9 cellular contexts compared by ENCODE assay signal in genomic region chr2:61658841-61659780, GRCh38.
DNase-seq lines count a peak whose midpoint lies in the region; ATAC-seq and TF ChIP-seq lines count a peak whose summit lies in the region.
"Had no signal": no experiment of that assay in that cellular context is flagged by ENCODE, and none has a peak within 500 bp of the region (broad histone marks: within the 10 kb centered on the region; RNA-seq: fewer than 3 reads in every experiment).

No MANE protein-coding gene starts in this region.

- TF ChIP-seq RAD21 in SK-N-SH (IDR thresholded peaks at IDR 0.05; ENCODE audit: low read length), result peak; percentile 73

- peak overlapping the region in 1 of 2 experiments; percentile 25; a peak in 1 of 4 replicates for H3K27ac ChIP-seq in SK-N-SH (ENCODE audit: low read depth in 2 of 2, low read length in 1 of 2)
- H3K27ac ChIP-seq: SJSA1 had no signal

- H4K20me1 ChIP-seq in SK-N-SH (ENCODE audit: insufficient read depth), result no peaks in the 10 kb centered on the region

- no peaks in the 10 kb centered on the region for H3K9me2 ChIP-seq in SK-N-SH

- H3K4me3 ChIP-seq in SK-N-SH (ENCODE audit: low read depth in 2 of 2, low read length in 1 of 2), result no peak overlapping the region
- H3K4me3 ChIP-seq: SJSA1 had no signal

- DNase-seq in D341Med (ENCODE audit: low spot score), result peak; percentile 50
- peak; percentile 55 for DNase-seq in HEK293T (ENCODE audit: extremely low spot score)
- peak; percentile 47 for DNase-seq in SK-N-SH
- peak; percentile 42 for DNase-seq in foreskin melanocyte
- peak; percentile 63 for DNase-seq in renal cortical epithelial cell (ENCODE audit: low read depth)

- no peak overlapping the region for H3K9ac ChIP-seq in SK-N-SH

- peak; percentile 71 for TF ChIP-seq CTCF in SK-N-SH (IDR thresholded peaks at IDR 0.05)

- ATAC-seq in HG03457 (IDR thresholded peaks at IDR 0.05; ENCODE audit: unreplicated experiment) (no peak), GM21528 (IDR thresholded peaks at IDR 0.05; ENCODE audit: low FRiP score, unreplicated experiment) (no peak), HG02642 (IDR thresholded peaks at IDR 0.05; ENCODE audit: poor library complexity, unreplicated experiment) (no peak)

- H3K9me3 ChIP-seq in SK-N-SH, result no peaks in the 10 kb centered on the region
- H3K9me3 ChIP-seq: SJSA1 had no signal

- H3K27me3 ChIP-seq in SK-N-SH (ENCODE audit: insufficient read depth), result no peaks in the 10 kb centered on the region

- no peak overlapping the region for H3K4me2 ChIP-seq in SK-N-SH

- TF ChIP-seq EP300 in SK-N-SH (IDR thresholded peaks at IDR 0.05; ENCODE audit: borderline replicate concordance in 1 of 2, low read depth in 1 of 2, low read length in 1 of 2), result no peak

- no peaks in the 10 kb centered on the region for H3K79me2 ChIP-seq in SK-N-SH (ENCODE audit: insufficient read depth)

- CTCF ChIA-PET in HEK293T (lab: Yijun Ruan, JAX) (interaction anchor here (0.7 to 1.1 kb wide), 3 partner anchors 43 to 524 kb away, joined by 3 to 4 read pairs (median 4); no protein-coding TSS in a partner anchor), SK-N-SH (lab: Yijun Ruan, JAX) (interaction anchor here (0.6 to 2.2 kb wide), 5 partner anchors 18 to 524 kb away, joined by 3 to 11 read pairs (median 3); no protein-coding TSS in a partner anchor)

- peaks cover 3 to 9% of the 10 kb centered on the region in 2 experiments; a peak in 2 of 4 replicates for H3K4me1 ChIP-seq in SK-N-SH (ENCODE audit: control insufficient read depth in 1 of 2, insufficient read depth in 2 of 2, low read depth in 1 of 2, low read length in 1 of 2)

- 43% methylated on average over 3 of the region's 3 CpGs for WGBS in SK-N-SH (ENCODE audit: low lambda C conversion rate)

- peak overlapping the region; percentile 17; the same call in 1 of the 2 replicates for H2AFZ ChIP-seq in SK-N-SH (ENCODE audit: low read depth)

- no peaks in the 10 kb centered on the region for H3K36me3 ChIP-seq in SK-N-SH (replicated peaks in 1 of 2; ENCODE audit: control insufficient read depth in 1 of 2, insufficient read depth in 2 of 2, low read length in 1 of 2)
- H3K36me3 ChIP-seq: SJSA1 had no signal

- no peaks in the 10 kb centered on the region for H3F3A ChIP-seq in SK-N-SH (replicated peaks; ENCODE audit: insufficient read depth)

- POLR2A ChIA-PET in HEK293T (lab: Yijun Ruan, JAX), result no interaction called here
- POLR2A ChIA-PET in SK-N-SH (lab: Yijun Ruan, JAX), result interaction anchor here (0.7 kb wide), 1 partner anchor 123 kb away, joined by 4 read pairs; no protein-coding TSS in a partner anchor

TF ChIP-seq in HEK293T, 16 proteins besides CTCF, POLR2A, EP300 and RAD21:
- no peak for TF ChIP-seq LEF1 (IDR thresholded peaks at IDR 0.05; ENCODE audit: borderline replicate concordance)

TF ChIP-seq in SK-N-SH, 30 proteins besides CTCF, POLR2A, EP300 and RAD21:
- TF ChIP-seq USF2 (IDR thresholded peaks at IDR 0.05; ENCODE audit: borderline replicate concordance, low read depth, low read length) (no peak), JUND (IDR thresholded peaks at IDR 0.05) (no peak), SMC3 (IDR thresholded peaks at IDR 0.05; ENCODE audit: low read depth, low read length) (peak; percentile 40)
